ENCODE assay signal across 8 cellular contexts in the genomic region with DNA sequence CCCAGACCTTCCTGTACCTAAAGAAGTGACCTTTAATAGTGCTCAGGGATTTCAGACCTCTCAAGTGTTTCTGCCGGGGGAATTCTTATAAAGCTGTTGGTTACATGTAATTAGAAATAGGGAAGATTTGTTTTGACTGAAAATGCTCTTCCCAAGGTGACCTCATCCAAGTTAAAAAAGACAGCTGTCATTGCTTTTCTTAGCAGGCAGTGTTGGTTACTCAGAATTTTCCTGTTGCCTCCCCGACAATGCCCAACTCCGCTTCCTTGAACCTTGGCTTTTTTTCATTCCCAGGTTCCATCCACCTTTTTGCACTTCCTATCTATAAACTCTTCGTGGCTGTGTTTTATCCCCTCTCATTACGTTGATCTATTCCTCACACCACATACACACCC. TPM values are rescaled to one million over a fixed set of nuclear protein-coding genes. Genes with fewer than 3 reads are reported as not detected.
DNase-seq lines count a peak whose midpoint lies in the region; ATAC-seq and TF ChIP-seq lines count a peak whose summit lies in the region.

No MANE protein-coding gene starts in this region.

- H3K9ac ChIP-seq in neural progenitor cell: peak overlapping the region; percentile 82

- H3K36me3 ChIP-seq in CD8-positive, alpha-beta memory T cell (ENCODE audit: insufficient read depth, low read length): no peaks in the 10 kb centered on the region
- no peaks in the 10 kb centered on the region for H3K36me3 ChIP-seq in effector memory CD4-positive, alpha-beta T cell (ENCODE audit: control insufficient read depth, insufficient read depth, low read length)
- H3K36me3 ChIP-seq in neural progenitor cell: no peaks in the 10 kb centered on the region

- H3K27me3 ChIP-seq in CD8-positive, alpha-beta memory T cell (ENCODE audit: insufficient read depth, low read length, poor library complexity, severe bottlenecking): no peaks in the 10 kb centered on the region
- no peaks in the 10 kb centered on the region for H3K27me3 ChIP-seq in effector memory CD4-positive, alpha-beta T cell (replicated peaks; ENCODE audit: control insufficient read depth, insufficient read depth, low read length, poor library complexity, severe bottlenecking)
- no peaks in the 10 kb centered on the region for H3K27me3 ChIP-seq in neural progenitor cell

- H3K4me1 Mint-ChIP-seq in CD8-positive, alpha-beta memory T cell: peaks cover 73 to 91% (median 88%) of the 10 kb centered on the region in 3 donors
- H3K4me1 Mint-ChIP-seq in neural progenitor cell: peaks cover 21% of the 10 kb centered on the region

- H3K27ac Mint-ChIP-seq in CD8-positive, alpha-beta memory T cell: peak overlapping the region; percentile 92 to 99 (median 98)
- H3K27ac Mint-ChIP-seq in neural progenitor cell: peak overlapping the region; percentile 74

- no peaks in the 10 kb centered on the region for H3F3A ChIP-seq in neural progenitor cell (ENCODE audit: low read depth)

- CTCF ChIA-PET in CD8-positive, alpha-beta memory T cell (lab: Charles Lee): interaction anchor here (1.1 kb wide), 1 partner anchor 99 kb away, joined by 3 read pairs; no protein-coding TSS in a partner anchor

- H3K27ac ChIP-seq in CD8-positive, alpha-beta memory T cell (ENCODE audit: low read depth, low read length): peak overlapping the region; percentile 78
- H3K27ac ChIP-seq in effector memory CD4-positive, alpha-beta T cell (ENCODE audit: insufficient read depth, low read length, poor library complexity, severe bottlenecking): peak overlapping the region; percentile 84
- H3K27ac ChIP-seq in neural progenitor cell: no peak overlapping the region

- peak overlapping the region; percentile 90 for H3K4me2 ChIP-seq in neural progenitor cell

- peak overlapping the region; percentile 83 for H2AFZ ChIP-seq in neural progenitor cell (replicated peaks)

- POLR2A ChIA-PET in CD8-positive, alpha-beta memory T cell (lab: Charles Lee): interaction anchor here (1.0 kb wide), 1 partner anchor 99 kb away, joined by 5 read pairs; no protein-coding TSS in a partner anchor

- no peak for TF ChIP-seq POLR2A in NB4 (IDR thresholded peaks at IDR 0.05; ENCODE audit: extremely low read depth, insufficient read length)

- peaks cover 60% of the 10 kb centered on the region for H3K79me2 ChIP-seq in neural progenitor cell (ENCODE audit: low read depth)

- peaks cover 9 to 55% (median 12%) of the 10 kb centered on the region in 3 donors for H3K36me3 Mint-ChIP-seq in CD8-positive, alpha-beta memory T cell
- peaks cover 19% of the 10 kb centered on the region for H3K36me3 Mint-ChIP-seq in neural progenitor cell

- H4K20me1 ChIP-seq in neural progenitor cell (ENCODE audit: low read depth): no peaks in the 10 kb centered on the region

- H3K27me3 Mint-ChIP-seq in CD8-positive, alpha-beta memory T cell: no peaks in the 10 kb centered on the region
- H3K27me3 Mint-ChIP-seq in neural progenitor cell (ENCODE audit: insufficient read depth, low read depth): peaks cover 6% of the 10 kb centered on the region

- no peak for DNase-seq in CD8-positive, alpha-beta memory T cell
- no peak for DNase-seq in NB4 (ENCODE audit: low read depth)
- no peak for DNase-seq in effector memory CD4-positive, alpha-beta T cell
- no peak for DNase-seq in neural progenitor cell (ENCODE audit: low spot score)
- no peak for DNase-seq in CD1c-positive myeloid dendritic cell (ENCODE audit: extremely low spot score)

- peak overlapping the region; percentile 94 for H3K4me3 ChIP-seq in CD8-positive, alpha-beta memory T cell (ENCODE audit: low read length)
- H3K4me3 ChIP-seq in NB4 (ENCODE audit: low read depth, low read length): peak overlapping the region; percentile 98
- peak overlapping the region; percentile 92 for H3K4me3 ChIP-seq in effector memory CD4-positive, alpha-beta T cell (ENCODE audit: insufficient read depth, low read depth, low read length, poor library complexity, severe bottlenecking)
- H3K4me3 ChIP-seq in neural progenitor cell: peak overlapping the region; percentile 74

- peak overlapping the region; percentile 90 to 99 (median 94) for H3K4me3 Mint-ChIP-seq in CD8-positive, alpha-beta memory T cell
- H3K4me3 Mint-ChIP-seq in neural progenitor cell: peak overlapping the region; percentile 98

- H3K9me3 ChIP-seq in CD8-positive, alpha-beta memory T cell (ENCODE audit: low read length): no peaks in the 10 kb centered on the region
- no peaks in the 10 kb centered on the region for H3K9me3 ChIP-seq in effector memory CD4-positive, alpha-beta T cell (ENCODE audit: control insufficient read depth, low read length)
- H3K9me3 ChIP-seq in neural progenitor cell (ENCODE audit: low read depth): no peaks in the 10 kb centered on the region

- H3K4me1 ChIP-seq in CD8-positive, alpha-beta memory T cell (ENCODE audit: insufficient read depth, low read length): peaks cover 57% of the 10 kb centered on the region
- H3K4me1 ChIP-seq in effector memory CD4-positive, alpha-beta T cell (ENCODE audit: control insufficient read depth, insufficient read depth, low read length, poor library complexity, severe bottlenecking): peaks cover 14% of the 10 kb centered on the region
- H3K4me1 ChIP-seq in neural progenitor cell: peaks cover 16% of the 10 kb centered on the region

- TF ChIP-seq CTCF in NB4 (IDR thresholded peaks at IDR 0.05; ENCODE audit: low read depth, low read length): no peak
- no peak for TF ChIP-seq CTCF in neural progenitor cell (IDR thresholded peaks at IDR 0.05)

- no peaks in the 10 kb centered on the region for H3K9me3 Mint-ChIP-seq in CD8-positive, alpha-beta memory T cell
- peaks cover 2% of the 10 kb centered on the region for H3K9me3 Mint-ChIP-seq in neural progenitor cell

- ATAC-seq in HG02759 (IDR thresholded peaks at IDR 0.05; ENCODE audit: unreplicated experiment): no peak
- ATAC-seq in GM21447 (IDR thresholded peaks at IDR 0.05; ENCODE audit: unreplicated experiment): no peak
- no peak for ATAC-seq in HG03354 (IDR thresholded peaks at IDR 0.05; ENCODE audit: poor library complexity, severe bottlenecking, unreplicated experiment)

RNA-seq across cellular contexts. Expression of gene DPH5, which starts 0.8 kb away (rescaled TPM):
- 10 to 100 TPM; 58.5 to 68.6 TPM for total RNA-seq in CD8-positive, alpha-beta memory T cell
- 38.6 TPM for polyA plus RNA-seq in CD8-positive, alpha-beta memory T cell
- total RNA-seq in neural progenitor cell (ENCODE audit: low replicate concordance): 63.3 and 99.4 TPM in 2 replicates
